8 cellular contexts compared by ENCODE assay signal in the genomic region with DNA sequence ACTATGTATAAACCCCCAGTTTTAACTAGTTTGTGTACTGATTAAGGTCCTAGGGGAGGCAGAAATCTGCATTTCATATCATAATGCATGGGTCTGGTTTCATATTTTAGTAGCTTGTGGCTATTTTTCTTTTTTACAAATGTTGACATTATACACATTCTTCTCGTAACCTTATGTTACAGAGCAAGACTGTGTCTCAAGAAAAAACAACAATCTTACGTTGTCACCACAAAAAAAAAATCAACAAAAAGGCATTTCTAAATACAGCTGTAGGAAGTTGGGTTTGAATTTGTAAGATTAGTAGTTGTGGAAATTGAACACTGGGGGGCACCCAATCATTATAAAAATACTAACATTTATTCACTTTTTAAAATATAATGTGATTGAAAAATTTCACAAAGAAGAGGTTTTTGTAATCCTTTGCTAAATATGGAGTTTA. TPM values are rescaled to one million over a fixed set of nuclear protein-coding genes. Genes with fewer than 3 reads are reported as not detected.
A peak's percentile ranks its signal among the peaks of the same experiment; 100 is the strongest.
DNase-seq lines count a peak whose midpoint lies in the region; ATAC-seq and TF ChIP-seq lines count a peak whose summit lies in the region.

No MANE protein-coding gene starts in this region.

- ATAC-seq in GM21381 (IDR thresholded peaks at IDR 0.05; ENCODE audit: unreplicated experiment) (no peak), HG03139 (IDR thresholded peaks at IDR 0.05; ENCODE audit: unreplicated experiment) (no peak)

- peak; percentile 25 for TF ChIP-seq CTCF in GM10266 (IDR thresholded peaks at IDR 0.05; ENCODE audit: control insufficient read depth, insufficient read depth, low read depth, missing control alignments)
- peak; percentile 34 for TF ChIP-seq CTCF in fibroblast of villous mesenchyme (IDR thresholded peaks at IDR 0.05; ENCODE audit: insufficient read depth, low read depth, low read length)

- peak; percentile 20 for DNase-seq in A172 (ENCODE audit: low spot score)
- DNase-seq in GM10266 (ENCODE audit: extremely low spot score), result no peak
- peak; percentile 57 for DNase-seq in RKO (ENCODE audit: low spot score)
- DNase-seq in fibroblast of villous mesenchyme (ENCODE audit: low read depth), result peak; percentile 82
- no peak for DNase-seq in GF-D8 (lab: John Stamatoyannopoulos, UW)
- no peak for DNase-seq in putamen (ENCODE audit: low spot score)

- no peak overlapping the region for H3K4me3 ChIP-seq in fibroblast of villous mesenchyme (ENCODE audit: low read depth, low read length)

RNA-seq across cellular contexts. Expression of gene SERP1, which starts 17.9 kb away (rescaled TPM):
- total RNA-seq in A172 (2014; rRNA removed; shearing (Covaris generic)), result 127 and 186 TPM in 2 replicates
- total RNA-seq in fibroblast of villous mesenchyme, result 151 and 176 TPM in 2 replicates

RNA-seq across cellular contexts. Expression of gene EIF2A, which starts 18.2 kb away (rescaled TPM):
- 127 TPM in 2 replicates for total RNA-seq in A172 (2014; rRNA removed; shearing (Covaris generic))
- 147 and 156 TPM in 2 replicates for total RNA-seq in fibroblast of villous mesenchyme

Comparison
In these comparisons a context has a peak if more than half of its experiments do, and no peak if none do; other contexts are left out.
1. DNase-seq: peak in A172 (single experiment), RKO (single experiment) and fibroblast of villous mesenchyme (single experiment); none in GM10266 (single experiment), GF-D8 (single experiment) and putamen (single experiment).